16 cellular contexts compared by ENCODE assay signal in the genomic region with DNA sequence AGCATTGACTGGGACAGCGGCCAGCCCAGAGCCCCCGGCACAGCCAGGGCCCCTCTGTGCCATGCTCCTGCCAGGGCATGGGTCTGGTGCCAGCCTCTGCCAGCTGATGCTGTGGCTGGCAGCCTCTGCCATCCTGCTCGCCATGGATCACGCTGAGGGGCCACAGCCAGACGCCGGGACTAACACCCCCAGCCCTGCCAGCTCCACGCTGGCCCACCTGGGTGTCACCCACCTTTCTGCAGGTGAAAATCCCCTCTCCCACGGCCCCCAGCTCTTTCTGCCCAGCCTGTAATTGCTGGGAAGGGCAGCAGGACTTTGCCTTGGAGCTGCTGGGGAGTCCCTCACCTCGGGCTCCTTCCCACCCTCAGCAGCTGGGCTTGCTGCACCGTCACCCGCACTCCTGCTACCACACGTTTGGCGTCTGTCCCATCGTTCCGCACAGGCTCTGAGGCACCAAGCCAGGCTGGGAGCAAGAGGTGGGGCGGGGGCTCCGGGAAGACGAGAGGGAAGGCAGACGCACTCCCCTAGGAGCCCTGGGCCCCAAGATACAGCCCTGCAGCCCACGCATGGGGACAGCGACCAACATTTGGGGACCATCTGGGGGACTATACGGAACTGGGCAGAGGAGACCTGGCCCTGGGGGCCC. TPM values are rescaled to one million over a fixed set of nuclear protein-coding genes. Genes with fewer than 3 reads are reported as not detected.
A peak's percentile ranks its signal among the peaks of the same experiment; 100 is the strongest.
DNase-seq lines count a peak whose midpoint lies in the region; ATAC-seq, FAIRE-seq and TF ChIP-seq lines count a peak whose summit lies in the region.
"Had no signal": no experiment of that assay in that cellular context is flagged by ENCODE, and none has a peak within 500 bp of the region (broad histone marks: within the 10 kb centered on the region; RNA-seq: fewer than 3 reads in every experiment).

No MANE protein-coding gene starts in this region.

- H3K27ac Mint-ChIP-seq in Calu3 (ENCODE audit: unreplicated experiment): no peak overlapping the region
- no peak overlapping the region for H3K27ac Mint-ChIP-seq in CD4-positive, alpha-beta T cell
- H3K27ac Mint-ChIP-seq: activated CD8-positive, alpha-beta memory T cell treated with anti-CD3 and anti-CD28 coated beads, Interleukin-2, amount 10 ng/mL, durations not matched to agents 7 days and 5 days had no signal

- POLR2A ChIA-PET in CD4-positive, alpha-beta T cell (lab: Charles Lee): no interaction called here

- no peak for ATAC-seq in mucosa of descending colon
- ATAC-seq in CD4-positive, alpha-beta T cell (ENCODE audit: poor library complexity): no peak
- ATAC-seq: activated CD8-positive, alpha-beta memory T cell treated with anti-CD3 and anti-CD28 coated beads, Interleukin-2, amount 10 ng/mL, durations not matched to agents 7 days and 5 days had no signal

- TF ChIP-seq CTCF in AG09309 (IDR thresholded peaks at IDR 0.05; ENCODE audit: control insufficient read depth, insufficient read depth, low read depth, low read length, missing control alignments) (no peak), Calu3 (IDR thresholded peaks at IDR 0.05; ENCODE audit: unreplicated experiment) (no peak), mucosa of descending colon (IDR thresholded peaks at IDR 0.05) (no peak)
- TF ChIP-seq CTCF in CD4-positive, alpha-beta T cell (IDR thresholded peaks at IDR 0.05): no peak

- peaks cover 38% of the 10 kb centered on the region for H3K36me3 Mint-ChIP-seq in Calu3 (ENCODE audit: insufficient read depth, unreplicated experiment)
- H3K36me3 Mint-ChIP-seq in CD4-positive, alpha-beta T cell (ENCODE audit: low read depth): no peaks in the 10 kb centered on the region
- H3K36me3 Mint-ChIP-seq: activated CD8-positive, alpha-beta memory T cell treated with anti-CD3 and anti-CD28 coated beads, Interleukin-2, amount 10 ng/mL, durations not matched to agents 7 days and 5 days had no signal

- 0 out of 2 replicates have a peak, but pooled peaks cover 7% of the 10 kb centered on the region for H3K27me3 ChIP-seq in SJCRH30
- no peaks in the 10 kb centered on the region for H3K27me3 ChIP-seq in CD4-positive, alpha-beta T cell (ENCODE audit: control insufficient read depth, insufficient read depth, low read length)

- peaks cover 20% of the 10 kb centered on the region for H3K4me1 ChIP-seq in SJCRH30
- peaks cover 6% of the 10 kb centered on the region for H3K4me1 ChIP-seq in mucosa of descending colon (ENCODE audit: low read depth)
- H3K4me1 ChIP-seq: parathyroid adenoma had no signal

- no TSS peak for BruUV-seq in Calu3 (replicated peaks; lab: Mats Ljungman, UMichigan)

- H3K36me3 ChIP-seq in SJCRH30 (no peaks in the 10 kb centered on the region), mucosa of descending colon (ENCODE audit: low read depth) (no peaks in the 10 kb centered on the region)

- no peak overlapping the region for H3K27ac ChIP-seq in SJCRH30
- no peak overlapping the region for H3K27ac ChIP-seq in CD4-positive, alpha-beta T cell (ENCODE audit: low read depth, low read length)
- H3K27ac ChIP-seq: parathyroid adenoma had no signal

- H3K4me3 ChIP-seq in AG09309 (ENCODE audit: control insufficient read depth, low read depth, low read length): peak overlapping the region; percentile 60
- H3K4me3 ChIP-seq in SJCRH30: no peak overlapping the region
- H3K4me3 ChIP-seq in mucosa of descending colon: no peak overlapping the region

- peaks cover 10% of the 10 kb centered on the region for H3K4me1 Mint-ChIP-seq in Calu3 (ENCODE audit: low read depth, unreplicated experiment)
- H3K4me1 Mint-ChIP-seq in CD4-positive, alpha-beta T cell (ENCODE audit: low read depth): no peaks in the 10 kb centered on the region

- H3K9me3 ChIP-seq in SJCRH30 (replicated peaks): no peaks in the 10 kb centered on the region
- no peaks in the 10 kb centered on the region for H3K9me3 ChIP-seq in mucosa of descending colon
- no peaks in the 10 kb centered on the region for H3K9me3 ChIP-seq in CD4-positive, alpha-beta T cell (ENCODE audit: control insufficient read depth, low read length)

- TF ChIP-seq POLR2A in erythroblast (IDR thresholded peaks at IDR 0.05; ENCODE audit: low read length) (no peak), GM12891 (IDR thresholded peaks at IDR 0.05; ENCODE audit: low read depth, low read length) (no peak)

- CTCF ChIA-PET in Calu3 (lab: Charles Lee): interaction anchor here (1.4 kb wide), 1 partner anchor 199 kb away, joined by 3 read pairs; no protein-coding TSS in a partner anchor
- CTCF ChIA-PET in CD4-positive, alpha-beta T cell (lab: Charles Lee): no interaction called here

- intact Hi-C loops in Calu3 (cut with micrococcal nuclease; ENCODE audit: unreplicated experiment): no loop called here
- intact Hi-C loops in mucosa of descending colon (cut with DNase I, micrococcal nuclease): no loop called here
- intact Hi-C loops in CD4-positive, alpha-beta T cell (cut with DNase I, micrococcal nuclease): no loop called here

- peaks cover 71% of the 10 kb centered on the region for H3K27me3 Mint-ChIP-seq in Calu3 (ENCODE audit: unreplicated experiment)
- no peaks in the 10 kb centered on the region for H3K27me3 Mint-ChIP-seq in CD4-positive, alpha-beta T cell
- H3K27me3 Mint-ChIP-seq: activated CD8-positive, alpha-beta memory T cell treated with anti-CD3 and anti-CD28 coated beads, Interleukin-2, amount 10 ng/mL, durations not matched to agents 7 days and 5 days had no signal

- FAIRE-seq in GM12891 (lab: Jason Lieb, UNC): no peak
- FAIRE-seq: frontal cortex, G401.6 had no signal

- DNase-seq in AG09309 (ENCODE audit: low read depth): no peak
- DNase-seq in Calu3: no peak
- DNase-seq in SJCRH30: peak; percentile 29 to 39
- DNase-seq in mucosa of descending colon: peak in 2 of 3 donors; percentile 39 to 46
- DNase-seq in CD4-positive, alpha-beta T cell: no peak
- DNase-seq in erythroblast (lab: John Stamatoyannopoulos, UW): no peak
- no peak for DNase-seq in COLO668 (lab: John Stamatoyannopoulos, UW; ENCODE audit: unreplicated experiment)
- no peak for DNase-seq in GM12891 (ENCODE audit: insufficient read length, low spot score)
- DNase-seq: activated CD8-positive, alpha-beta memory T cell treated with anti-CD3 and anti-CD28 coated beads, Interleukin-2, amount 10 ng/mL, durations not matched to agents 7 days and 5 days; activated naive CD4-positive, alpha-beta T cell treated with anti-CD3 and anti-CD28 coated beads, Interleukin-2, amount 50 U/mL, for 16 hours; midbrain; MV-4-11; T-helper 1 cell had no signal

- H3K4me3 Mint-ChIP-seq in Calu3 (ENCODE audit: low read depth, unreplicated experiment): peak overlapping the region; percentile 72
- no peak overlapping the region for H3K4me3 Mint-ChIP-seq in CD4-positive, alpha-beta T cell
- H3K4me3 Mint-ChIP-seq: activated CD8-positive, alpha-beta memory T cell treated with anti-CD3 and anti-CD28 coated beads, Interleukin-2, amount 10 ng/mL, durations not matched to agents 7 days and 5 days had no signal

- no peaks in the 10 kb centered on the region for H3K9me3 Mint-ChIP-seq in Calu3 (ENCODE audit: low read depth, unreplicated experiment)
- no peaks in the 10 kb centered on the region for H3K9me3 Mint-ChIP-seq in CD4-positive, alpha-beta T cell

TF ChIP-seq in GM12891, 5 proteins besides CTCF, POLR2A, EP300 and RAD21:
- TF ChIP-seq POU2F2 (IDR thresholded peaks at IDR 0.05; ENCODE audit: low read depth, low read length) (no peak), SPI1 (IDR thresholded peaks at IDR 0.05; ENCODE audit: low read depth, low read length) (no peak), POLR2AphosphoS5 (IDR thresholded peaks at IDR 0.05; ENCODE audit: low read depth, low read length) (no peak), TAF1 (IDR thresholded peaks at IDR 0.05; ENCODE audit: low read depth, low read length) (no peak), PAX5 (IDR thresholded peaks at IDR 0.05; ENCODE audit: insufficient read depth, low read length, severe bottlenecking) (no peak)

RNA-seq across cellular contexts. Expression of gene ACSF3, which starts 42.0 kb away (rescaled TPM):
- 54.9 and 58.0 TPM in 2 replicates for total RNA-seq in Calu3 (2022)
- total RNA-seq in SJCRH30 (2014; rRNA removed; shearing (Covaris generic)): 9.2 and 11.8 TPM in 2 replicates
- 10 to 100 TPM; 44.7 to 77.8 (median 49.6) TPM for total RNA-seq in mucosa of descending colon
- 10 to 100 TPM; 44.7 to 49.5 TPM for total RNA-seq in CD4-positive, alpha-beta T cell
- 24.9 TPM for polyA plus RNA-seq in GM12891 (2012; ENCODE audit: low read depth, missing spikeins)

Comparison
In these comparisons a context has a peak if more than half of its experiments do, and no peak if none do; other contexts are left out.
1. DNase-seq: peak in SJCRH30 (2 of 2) and mucosa of descending colon (2 of 3); none in AG09309 (single experiment), Calu3 (single experiment), CD4-positive, alpha-beta T cell (0 of 10), erythroblast (0 of 2), COLO668 (single experiment) and GM12891 (single experiment).